8 cellular contexts compared by ENCODE assay signal in the genomic region with DNA sequence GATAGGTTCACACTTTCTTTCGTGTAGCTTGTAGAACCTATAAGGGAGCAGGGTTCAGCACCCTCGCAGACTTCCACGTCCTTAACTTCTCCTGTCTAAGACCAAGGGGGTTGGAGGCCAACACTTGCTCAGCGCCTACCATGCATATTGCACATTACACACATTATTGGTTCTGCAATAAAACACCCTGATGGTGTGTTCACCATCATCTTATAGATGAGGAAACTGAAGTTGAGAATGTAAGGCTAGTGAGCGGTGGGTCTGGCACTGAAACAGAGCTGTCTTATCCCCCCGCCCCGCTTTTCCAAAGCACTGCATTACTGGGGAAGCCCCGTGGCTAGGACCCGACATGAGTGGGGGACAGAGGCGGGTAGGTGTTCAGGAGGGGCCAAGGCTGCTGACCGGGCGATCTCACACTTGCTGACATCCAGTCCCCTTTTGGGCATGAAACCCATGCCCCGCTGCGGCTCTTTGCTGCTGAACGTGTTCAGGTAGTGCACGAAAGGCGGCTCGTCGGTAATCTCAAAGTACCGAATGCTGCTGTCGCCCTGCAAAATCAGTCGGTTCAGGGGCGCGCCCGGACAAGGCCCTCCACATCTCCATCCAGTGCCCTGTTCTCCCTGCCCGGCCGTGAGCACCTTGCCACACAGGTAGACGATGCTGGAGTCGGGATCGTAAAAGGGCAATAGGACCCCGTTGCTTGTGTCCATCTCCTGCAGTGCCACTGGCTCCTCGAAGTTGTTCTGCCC. TPM values are rescaled to one million over a fixed set of nuclear protein-coding genes. Genes with fewer than 3 reads are reported as not detected.
DNase-seq lines count a peak whose midpoint lies in the region; ATAC-seq and TF ChIP-seq lines count a peak whose summit lies in the region.

No MANE protein-coding gene starts in this region.

- H3K79me1 ChIP-seq in mesendoderm (ENCODE audit: low read length): no peaks in the 10 kb centered on the region

- no peak overlapping the region for H3K4me2 ChIP-seq in mesendoderm (ENCODE audit: low read length)

- no peak overlapping the region for H4K5ac ChIP-seq in mesendoderm (ENCODE audit: low read length)

- H2AK5ac ChIP-seq in mesendoderm (ENCODE audit: low read length): no peak overlapping the region

- H3K27me3 ChIP-seq in mesendoderm (ENCODE audit: insufficient read depth, low read length, poor library complexity): peaks cover 8% of the 10 kb centered on the region
- H3K27me3 ChIP-seq in uterus: peaks cover 0 to 11% of the 10 kb centered on the region in 2 donors

- no peak for TF ChIP-seq CTCF in uterus (IDR thresholded peaks at IDR 0.05)

- peak; percentile 30 for DNase-seq in stimulated activated CD4-positive, alpha-beta T cell treated with anti-CD3 and anti-CD28 coated beads, Interleukin-15, amount 100 ng/mL, for 24 hours
- no peak for DNase-seq in stimulated activated CD4-positive, alpha-beta T cell treated with anti-CD3 and anti-CD28 coated beads, Interleukin-1b, Interleukin-23, amount 100 ng/mL, for 48 hours
- no peak for DNase-seq in mesendoderm
- no peak for DNase-seq in uterus
- DNase-seq in glomerular visceral epithelial cell (ENCODE audit: extremely low spot score): no peak
- no peak for DNase-seq in RPMI8226

- peak overlapping the region; percentile 4 for H3K9ac ChIP-seq in mesendoderm (ENCODE audit: low read length)

- H3K79me2 ChIP-seq in mesendoderm (ENCODE audit: control insufficient read depth, insufficient read depth, low read length): no peaks in the 10 kb centered on the region

- ATAC-seq in HG03439 (IDR thresholded peaks at IDR 0.05; ENCODE audit: unreplicated experiment): no peak

- H3K4me3 ChIP-seq in mesendoderm (ENCODE audit: low read length) (no peak overlapping the region), uterus (peak overlapping the region; percentile 34 to 37)

- TF ChIP-seq POLR2A in uterus (IDR thresholded peaks at IDR 0.05): no peak

- no peak overlapping the region for H3K4ac ChIP-seq in mesendoderm (ENCODE audit: low read depth, low read length)

- H3K4me1 ChIP-seq in mesendoderm (ENCODE audit: control insufficient read depth, low read depth, low read length) (no peaks in the 10 kb centered on the region), uterus (peaks cover 0 to 26% of the 10 kb centered on the region in 2 donors)

- H2BK5ac ChIP-seq in mesendoderm (ENCODE audit: low read length): no peak overlapping the region

- H2BK15ac ChIP-seq in mesendoderm (replicated peaks; ENCODE audit: low read depth): no peak overlapping the region

- H3K27ac ChIP-seq in angular gyrus (ENCODE audit: low read depth, low read length): peak overlapping the region; percentile 91
- no peak overlapping the region for H3K27ac ChIP-seq in mesendoderm (ENCODE audit: low read depth, low read length)
- H3K27ac ChIP-seq in uterus: no peak overlapping the region

- H2BK120ac ChIP-seq in mesendoderm (ENCODE audit: low read depth, low read length): no peak overlapping the region

- no peak overlapping the region for H3K18ac ChIP-seq in mesendoderm (ENCODE audit: low read length)

- intact Hi-C loops in uterus (cut with DNase I; ENCODE audit: low total_unique reads): no loop called here

- H3K23ac ChIP-seq in mesendoderm (ENCODE audit: low read length): no peak overlapping the region

- no peaks in the 10 kb centered on the region for H3K9me3 ChIP-seq in uterus

- WGBS in mesendoderm (ENCODE audit: extremely low coverage, insufficient coverage, low lambda C conversion rate): no CpG with 5 or more reads among the region's 32 CpGs

- peak overlapping the region; percentile 73 for H3K56ac ChIP-seq in mesendoderm (ENCODE audit: low read length)

- H3K36me3 ChIP-seq in mesendoderm (ENCODE audit: control insufficient read depth, insufficient read depth, low read length) (no peaks in the 10 kb centered on the region), uterus (no peaks in the 10 kb centered on the region)

- H4K8ac ChIP-seq in mesendoderm (ENCODE audit: low read depth, low read length): no peak overlapping the region

RNA-seq across cellular contexts. Expression of a gene that starts 6.2 kb away (rescaled TPM):
- 0.62 TPM for polyA plus RNA-seq in mesendoderm (2013, experiment 1 of 2)
- polyA plus RNA-seq in mesendoderm (2013, experiment 2 of 2): 0.60 TPM
- 1 to 10 TPM; 3.8 to 7.8 (median 5.1) TPM for total RNA-seq in uterus

RNA-seq across cellular contexts. Expression of a gene that starts 23.5 kb away (rescaled TPM):
- 6.2 TPM for polyA plus RNA-seq in mesendoderm (2013, experiment 1 of 2)
- 6.2 TPM for polyA plus RNA-seq in mesendoderm (2013, experiment 2 of 2)
- total RNA-seq in uterus: 10 to 100 TPM in 3 of 4 donors, 1 to 10 TPM in 1; 2.8 to 17.0 (median 12.7) TPM

RNA-seq across cellular contexts. Expression of a gene that starts 27.0 kb away (rescaled TPM):
- 34.9 TPM for polyA plus RNA-seq in mesendoderm (2013, experiment 1 of 2)
- 38.2 TPM for polyA plus RNA-seq in mesendoderm (2013, experiment 2 of 2)
- total RNA-seq in uterus: 10 to 100 TPM; 13.1 to 75.0 (median 22.9) TPM

RNA-seq across cellular contexts. Expression of a gene that starts 48.0 kb away (rescaled TPM):
- polyA plus RNA-seq in mesendoderm (2013, experiment 1 of 2): 7.2 TPM
- 7.6 TPM for polyA plus RNA-seq in mesendoderm (2013, experiment 2 of 2)
- 10 to 100 TPM; 35.6 to 50.3 (median 45.1) TPM for total RNA-seq in uterus

RNA-seq across cellular contexts. Expression of a gene that starts 49.6 kb away (rescaled TPM):
- 0.29 TPM for polyA plus RNA-seq in mesendoderm (2013, experiment 1 of 2)
- 0.29 TPM for polyA plus RNA-seq in mesendoderm (2013, experiment 2 of 2)
- total RNA-seq in uterus: 10 to 100 TPM in 1 of 4 donors, 1 to 10 TPM in 2, under 1 TPM in 1; 0.26 to 11.4 (median 4.4) TPM
